Comparison of ENCODE assay signal across 19 cellular contexts in the genomic region with DNA sequence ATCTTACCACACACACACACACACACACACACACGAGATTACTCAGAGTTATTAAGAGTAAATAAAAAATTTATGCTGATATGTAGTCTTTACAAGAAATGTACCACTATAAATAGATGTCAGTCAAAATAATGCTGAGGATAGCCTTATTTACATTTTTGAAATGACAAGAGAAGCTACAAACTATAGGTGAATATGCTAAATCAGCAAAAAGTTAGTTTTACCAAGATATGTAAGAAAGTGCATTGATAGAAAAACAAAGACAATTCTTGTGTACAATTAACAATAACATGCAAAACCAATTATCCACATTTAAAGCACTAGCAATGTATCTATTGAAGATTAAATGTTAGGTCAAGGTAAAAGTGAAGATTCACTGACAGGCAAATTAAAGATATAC. TPM values are rescaled to one million over a fixed set of nuclear protein-coding genes. Genes with fewer than 3 reads are reported as not detected.
DNase-seq lines count a peak whose midpoint lies in the region; ATAC-seq and FAIRE-seq lines count a peak whose summit lies in the region.
"Had no signal": no experiment of that assay in that cellular context is flagged by ENCODE, and none has a peak within 500 bp of the region (broad histone marks: within the 10 kb centered on the region; RNA-seq: fewer than 3 reads in every experiment).

No MANE protein-coding gene starts in this region.

- H3K27me3 ChIP-seq in Karpas-422 (ENCODE audit: low read length): no peaks in the 10 kb centered on the region
- H3K27me3 ChIP-seq in small intestine (ENCODE audit: control insufficient read depth in 2 of 2, insufficient read depth in 2 of 2, low read length in 2 of 2): no peaks in the 10 kb centered on the region
- H3K27me3 ChIP-seq: ascending aorta, neural progenitor cell, Peyer's patch, uterus had no signal

- H3K4me3 Mint-ChIP-seq in activated T-cell treated with anti-CD3 and anti-CD28 coated beads, Interleukin-2, amount 50 U/mL, for 24 hours: no peak overlapping the region
- no peak overlapping the region for H3K4me3 Mint-ChIP-seq in activated T-cell treated with anti-CD3 and anti-CD28 coated beads, Interleukin-2, amount 50 U/mL, for 4 hours
- no peak overlapping the region for H3K4me3 Mint-ChIP-seq in central memory CD8-positive, alpha-beta T cell
- H3K4me3 Mint-ChIP-seq in natural killer cell treated with Interleukin-12 subunit alpha and Interleukin-12 subunit beta and Interleukin-15 and Interleukin-18, amount 100 ng/mL, for 72 hours: no peak overlapping the region
- H3K4me3 Mint-ChIP-seq: CD14-positive monocyte, neural progenitor cell had no signal

- H3K9me3 Mint-ChIP-seq in activated T-cell treated with anti-CD3 and anti-CD28 coated beads, Interleukin-2, amount 50 U/mL, for 24 hours: no peaks in the 10 kb centered on the region
- no peaks in the 10 kb centered on the region for H3K9me3 Mint-ChIP-seq in activated T-cell treated with anti-CD3 and anti-CD28 coated beads, Interleukin-2, amount 50 U/mL, for 4 hours
- no peaks in the 10 kb centered on the region for H3K9me3 Mint-ChIP-seq in central memory CD8-positive, alpha-beta T cell
- no peaks in the 10 kb centered on the region for H3K9me3 Mint-ChIP-seq in natural killer cell treated with Interleukin-12 subunit alpha and Interleukin-12 subunit beta and Interleukin-15 and Interleukin-18, amount 100 ng/mL, for 72 hours
- H3K9me3 Mint-ChIP-seq: CD14-positive monocyte, neural progenitor cell had no signal

- H3K9me3 ChIP-seq in Karpas-422 (ENCODE audit: low read length) (no peaks in the 10 kb centered on the region), small intestine (ENCODE audit: control insufficient read depth, low read depth) (no peaks in the 10 kb centered on the region)
- H3K9me3 ChIP-seq: ascending aorta, Peyer's patch, uterus had no signal

- H4K20me1 ChIP-seq in Karpas-422 (ENCODE audit: insufficient read depth, low read depth, low read length): no peaks in the 10 kb centered on the region

- H3K4me1 ChIP-seq in Karpas-422 (ENCODE audit: low read length) (peaks cover 25% of the 10 kb centered on the region), small intestine (ENCODE audit: control insufficient read depth in 2 of 2, insufficient read depth in 1 of 2, low read depth in 1 of 2, low read length in 1 of 2) (no peaks in the 10 kb centered on the region)
- H3K4me1 ChIP-seq: neural progenitor cell had no signal

- H3K27ac Mint-ChIP-seq in activated T-cell treated with anti-CD3 and anti-CD28 coated beads, Interleukin-2, amount 50 U/mL, for 24 hours: peak overlapping the region; percentile 84
- H3K27ac Mint-ChIP-seq in central memory CD8-positive, alpha-beta T cell (ENCODE audit: low read depth): peak overlapping the region; percentile 52
- H3K27ac Mint-ChIP-seq in natural killer cell treated with Interleukin-12 subunit alpha and Interleukin-12 subunit beta and Interleukin-15 and Interleukin-18, amount 100 ng/mL, for 72 hours: peak overlapping the region; percentile 56 to 78
- H3K27ac Mint-ChIP-seq: CD14-positive monocyte, neural progenitor cell had no signal

- H2AFZ ChIP-seq in Karpas-422 (ENCODE audit: low read length): no peak overlapping the region
- H2AFZ ChIP-seq: neural progenitor cell had no signal

- H3K27ac ChIP-seq in Karpas-422 (ENCODE audit: low read length) (no peak overlapping the region), small intestine (ENCODE audit: low read depth in 1 of 2, low read length in 1 of 2) (no peak overlapping the region)
- H3K27ac ChIP-seq: ascending aorta, neural progenitor cell, uterus had no signal

- no peaks in the 10 kb centered on the region for H3K27me3 Mint-ChIP-seq in activated T-cell treated with anti-CD3 and anti-CD28 coated beads, Interleukin-2, amount 50 U/mL, for 24 hours
- no peaks in the 10 kb centered on the region for H3K27me3 Mint-ChIP-seq in activated T-cell treated with anti-CD3 and anti-CD28 coated beads, Interleukin-2, amount 50 U/mL, for 4 hours (ENCODE audit: low read depth)
- H3K27me3 Mint-ChIP-seq in central memory CD8-positive, alpha-beta T cell: no peaks in the 10 kb centered on the region
- no peaks in the 10 kb centered on the region for H3K27me3 Mint-ChIP-seq in natural killer cell treated with Interleukin-12 subunit alpha and Interleukin-12 subunit beta and Interleukin-15 and Interleukin-18, amount 100 ng/mL, for 72 hours

- peaks cover 65% of the 10 kb centered on the region for H3K36me3 Mint-ChIP-seq in activated T-cell treated with anti-CD3 and anti-CD28 coated beads, Interleukin-2, amount 50 U/mL, for 24 hours (ENCODE audit: low read depth)
- peaks cover 7% of the 10 kb centered on the region for H3K36me3 Mint-ChIP-seq in activated T-cell treated with anti-CD3 and anti-CD28 coated beads, Interleukin-2, amount 50 U/mL, for 4 hours (ENCODE audit: insufficient read depth)
- H3K36me3 Mint-ChIP-seq in central memory CD8-positive, alpha-beta T cell (ENCODE audit: insufficient read depth): peaks cover 2% of the 10 kb centered on the region
- H3K36me3 Mint-ChIP-seq in natural killer cell treated with Interleukin-12 subunit alpha and Interleukin-12 subunit beta and Interleukin-15 and Interleukin-18, amount 100 ng/mL, for 72 hours: peaks cover 6% of the 10 kb centered on the region
- H3K36me3 Mint-ChIP-seq: CD14-positive monocyte had no signal

- no peak overlapping the region for H3K4me3 ChIP-seq in Karpas-422 (ENCODE audit: low read length)
- H3K4me3 ChIP-seq in small intestine (ENCODE audit: low read depth in 1 of 2, low read length in 2 of 2): no peak overlapping the region
- H3K4me3 ChIP-seq: ascending aorta, neural progenitor cell, Peyer's patch, uterus had no signal

- WGBS in small intestine, 3 donors: 11 to 26% (median 25%) methylated on average over 1 of the region's 1 CpG

- no peak for FAIRE-seq in small intestine (lab: Jason Lieb, UNC)
- FAIRE-seq: colon had no signal

- no peaks in the 10 kb centered on the region for H3K9me2 ChIP-seq in Karpas-422 (replicated peaks; ENCODE audit: insufficient read depth, low read length)

- peaks cover 63% of the 10 kb centered on the region for H3K4me1 Mint-ChIP-seq in activated T-cell treated with anti-CD3 and anti-CD28 coated beads, Interleukin-2, amount 50 U/mL, for 24 hours (ENCODE audit: low read depth)
- peaks cover 47% of the 10 kb centered on the region for H3K4me1 Mint-ChIP-seq in activated T-cell treated with anti-CD3 and anti-CD28 coated beads, Interleukin-2, amount 50 U/mL, for 4 hours (ENCODE audit: low read depth)
- peaks cover 39% of the 10 kb centered on the region for H3K4me1 Mint-ChIP-seq in central memory CD8-positive, alpha-beta T cell
- peaks cover 20 to 36% of the 10 kb centered on the region in 2 donors for H3K4me1 Mint-ChIP-seq in natural killer cell treated with Interleukin-12 subunit alpha and Interleukin-12 subunit beta and Interleukin-15 and Interleukin-18, amount 100 ng/mL, for 72 hours (ENCODE audit: low read depth in 2 of 2)

- peak overlapping the region; percentile 19 for H3K4me2 ChIP-seq in Karpas-422 (ENCODE audit: low read depth, low read length, poor library complexity, severe bottlenecking)
- H3K4me2 ChIP-seq: neural progenitor cell had no signal

- peaks cover 83% of the 10 kb centered on the region for H3K79me2 ChIP-seq in Karpas-422 (ENCODE audit: low read length)

- no peak for DNase-seq in activated T-cell treated with anti-CD3 and anti-CD28 coated beads, Interleukin-2, amount 50 U/mL, for 24 hours
- DNase-seq in activated T-cell treated with anti-CD3 and anti-CD28 coated beads, Interleukin-2, amount 50 U/mL, for 4 hours: no peak
- DNase-seq in Karpas-422 (no peak), T1000 (lab: John Stamatoyannopoulos, UW) (no peak), small intestine (no peak)
- DNase-seq in central memory CD8-positive, alpha-beta T cell (ENCODE audit: low spot score in 2 of 2): no peak
- DNase-seq in natural killer cell treated with Interleukin-12 subunit alpha and Interleukin-12 subunit beta and Interleukin-15 and Interleukin-18, amount 100 ng/mL, for 72 hours (ENCODE audit: low spot score): no peak
- DNase-seq: ACHN; activated effector memory CD4-positive, alpha-beta T cell treated with anti-CD3 and anti-CD28 coated beads, Interleukin-2, amount 50 U/mL, for 16 hours; DND-41; NCI-H2171 treated with DMSO at 0.1 percent for 48 hours; NCI-H748 treated with DMSO at 0.1 percent for 48 hours; Peyer's patch; uterus had no signal

- ATAC-seq in activated T-cell treated with anti-CD3 and anti-CD28 coated beads, Interleukin-2, amount 50 U/mL, for 4 hours: no peak
- no peak for ATAC-seq in central memory CD8-positive, alpha-beta T cell (replicated peaks; ENCODE audit: extremely low read depth, poor library complexity, severe bottlenecking)
- no peak for ATAC-seq in natural killer cell treated with Interleukin-12 subunit alpha and Interleukin-12 subunit beta and Interleukin-15 and Interleukin-18, amount 100 ng/mL, for 72 hours
- no peak for ATAC-seq in esophagus mucosa

- H3K36me3 ChIP-seq in Karpas-422 (ENCODE audit: insufficient read depth, low read length) (peaks cover 14% of the 10 kb centered on the region; the same call in 1 of the 2 replicates), small intestine (ENCODE audit: control insufficient read depth in 2 of 2, insufficient read depth in 2 of 2, low read length in 2 of 2) (peaks cover 0 to 7% of the 10 kb centered on the region in 2 donors)
- H3K36me3 ChIP-seq: neural progenitor cell, uterus had no signal

- H3K9ac ChIP-seq in Karpas-422 (ENCODE audit: low read length): no peak overlapping the region
- H3K9ac ChIP-seq: neural progenitor cell had no signal

RNA-seq across cellular contexts. Expression of a gene that starts 46.8 kb away (rescaled TPM):
- 10 to 100 TPM; 39.0 to 48.0 (median 39.0) TPM for total RNA-seq in activated T-cell treated with anti-CD3 and anti-CD28 coated beads, Interleukin-2, amount 50 U/mL, for 4 hours
- total RNA-seq in Karpas-422 (2014; rRNA removed; shearing (Covaris generic); ENCODE audit: low replicate concordance): 47.7 and 65.9 TPM in 2 replicates
- total RNA-seq in natural killer cell treated with Interleukin-12 subunit alpha and Interleukin-12 subunit beta and Interleukin-15 and Interleukin-18, amount 100 ng/mL, for 72 hours: 100 to 1,000 TPM in 1 of 2 donors, 10 to 100 TPM in 1; 72.1 to 115 TPM
- 10 to 100 TPM; 10.1 to 22.3 (median 15.4) TPM for polyA plus RNA-seq in small intestine
- 21.9 TPM for total RNA-seq in esophagus mucosa
